In the genomic region with DNA sequence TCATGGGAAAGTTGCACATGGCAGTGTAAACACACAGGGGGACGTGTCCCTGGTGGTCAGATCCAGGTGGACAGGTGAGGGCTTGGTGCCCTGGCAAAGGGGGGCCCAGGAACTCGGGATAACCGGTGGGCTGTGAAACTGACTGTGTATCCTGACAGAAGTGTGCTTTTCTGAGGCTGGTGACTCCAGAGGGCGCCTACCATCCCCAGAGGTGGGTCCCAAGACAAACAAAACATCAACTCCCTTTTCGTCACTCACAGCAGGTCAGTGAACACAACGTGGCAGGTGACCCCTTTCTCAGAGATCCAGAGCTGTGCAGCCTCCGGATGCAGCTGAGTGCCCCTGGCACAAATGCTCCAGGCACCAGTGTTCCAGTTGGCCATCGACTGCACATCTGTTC, we compare ENCODE assay signal across 1 cellular context.
TF ChIP-seq lines count a peak whose summit lies in the region.

No MANE protein-coding gene starts in this region.

TF ChIP-seq in SK-N-SH, 30 proteins besides CTCF, POLR2A, EP300 and RAD21 (continued from another document):
- TF ChIP-seq ZBTB33 (IDR thresholded peaks at IDR 0.05; ENCODE audit: borderline replicate concordance, low read depth) (no peak), RCOR1 (IDR thresholded peaks at IDR 0.05; ENCODE audit: low read length) (no peak), MEF2A (IDR thresholded peaks at IDR 0.05; ENCODE audit: borderline replicate concordance, low read depth) (no peak), CHD2 (IDR thresholded peaks at IDR 0.05; ENCODE audit: low read length, partially characterized antibody) (no peak), NFIC (IDR thresholded peaks at IDR 0.05; ENCODE audit: borderline replicate concordance) (no peak), GABPA (IDR thresholded peaks at IDR 0.05; ENCODE audit: low read depth) (no peak), RXRA (IDR thresholded peaks at IDR 0.05; ENCODE audit: borderline replicate concordance, low read depth) (no peak), USF1 (IDR thresholded peaks at IDR 0.05; ENCODE audit: borderline replicate concordance, low read depth) (no peak), JUND (IDR thresholded peaks at IDR 0.05) (no peak), POLR2AphosphoS5 (IDR thresholded peaks at IDR 0.05; ENCODE audit: low read depth, low read length) (no peak), TCF12 (IDR thresholded peaks at IDR 0.05) (no peak), ELF1 (IDR thresholded peaks at IDR 0.05) (no peak)
- TF ChIP-seq, protein P1, sequence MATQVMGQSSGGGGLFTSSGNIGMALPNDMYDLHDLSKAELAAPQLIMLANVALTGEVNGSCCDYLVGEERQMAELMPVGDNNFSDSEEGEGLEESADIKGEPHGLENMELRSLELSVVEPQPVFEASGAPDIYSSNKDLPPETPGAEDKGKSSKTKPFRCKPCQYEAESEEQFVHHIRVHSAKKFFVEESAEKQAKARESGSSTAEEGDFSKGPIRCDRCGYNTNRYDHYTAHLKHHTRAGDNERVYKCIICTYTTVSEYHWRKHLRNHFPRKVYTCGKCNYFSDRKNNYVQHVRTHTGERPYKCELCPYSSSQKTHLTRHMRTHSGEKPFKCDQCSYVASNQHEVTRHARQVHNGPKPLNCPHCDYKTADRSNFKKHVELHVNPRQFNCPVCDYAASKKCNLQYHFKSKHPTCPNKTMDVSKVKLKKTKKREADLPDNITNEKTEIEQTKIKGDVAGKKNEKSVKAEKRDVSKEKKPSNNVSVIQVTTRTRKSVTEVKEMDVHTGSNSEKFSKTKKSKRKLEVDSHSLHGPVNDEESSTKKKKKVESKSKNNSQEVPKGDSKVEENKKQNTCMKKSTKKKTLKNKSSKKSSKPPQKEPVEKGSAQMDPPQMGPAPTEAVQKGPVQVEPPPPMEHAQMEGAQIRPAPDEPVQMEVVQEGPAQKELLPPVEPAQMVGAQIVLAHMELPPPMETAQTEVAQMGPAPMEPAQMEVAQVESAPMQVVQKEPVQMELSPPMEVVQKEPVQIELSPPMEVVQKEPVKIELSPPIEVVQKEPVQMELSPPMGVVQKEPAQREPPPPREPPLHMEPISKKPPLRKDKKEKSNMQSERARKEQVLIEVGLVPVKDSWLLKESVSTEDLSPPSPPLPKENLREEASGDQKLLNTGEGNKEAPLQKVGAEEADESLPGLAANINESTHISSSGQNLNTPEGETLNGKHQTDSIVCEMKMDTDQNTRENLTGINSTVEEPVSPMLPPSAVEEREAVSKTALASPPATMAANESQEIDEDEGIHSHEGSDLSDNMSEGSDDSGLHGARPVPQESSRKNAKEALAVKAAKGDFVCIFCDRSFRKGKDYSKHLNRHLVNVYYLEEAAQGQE (IDR thresholded peaks at IDR 0.05; ENCODE audit: low read depth, low read length), result no peak
- TF ChIP-seq, protein P2, sequence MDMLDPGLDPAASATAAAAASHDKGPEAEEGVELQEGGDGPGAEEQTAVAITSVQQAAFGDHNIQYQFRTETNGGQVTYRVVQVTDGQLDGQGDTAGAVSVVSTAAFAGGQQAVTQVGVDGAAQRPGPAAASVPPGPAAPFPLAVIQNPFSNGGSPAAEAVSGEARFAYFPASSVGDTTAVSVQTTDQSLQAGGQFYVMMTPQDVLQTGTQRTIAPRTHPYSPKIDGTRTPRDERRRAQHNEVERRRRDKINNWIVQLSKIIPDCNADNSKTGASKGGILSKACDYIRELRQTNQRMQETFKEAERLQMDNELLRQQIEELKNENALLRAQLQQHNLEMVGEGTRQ (IDR thresholded peaks at IDR 0.05; ENCODE audit: borderline replicate concordance, low read depth, low read length), result no peak
